ENCODE assay signal across 8 cellular contexts in genomic region chr2:231780123-231780908, GRCh38. TPM values are rescaled to one million over a fixed set of nuclear protein-coding genes. Genes with fewer than 3 reads are reported as not detected.
A peak's percentile ranks its signal among the peaks of the same experiment; 100 is the strongest.
DNase-seq lines count a peak whose midpoint lies in the region; ATAC-seq and TF ChIP-seq lines count a peak whose summit lies in the region.

No MANE protein-coding gene starts in this region.

- no peaks in the 10 kb centered on the region for H3K9me2 ChIP-seq in Loucy (replicated peaks; ENCODE audit: low read depth, low read length)

- peaks cover 18% of the 10 kb centered on the region for H4K20me1 ChIP-seq in Loucy (ENCODE audit: insufficient read depth, low read length, poor library complexity, severe bottlenecking)

- peak overlapping the region; percentile 90 to 98 for H3K27ac Mint-ChIP-seq in stimulated activated naive CD8-positive, alpha-beta T cell treated with anti-CD3 and anti-CD28 coated beads, Interleukin-15, amount 100 ng/mL, for 72 hours

- H3K4me1 Mint-ChIP-seq in stimulated activated naive CD8-positive, alpha-beta T cell treated with anti-CD3 and anti-CD28 coated beads, Interleukin-15, amount 100 ng/mL, for 72 hours = peaks cover 52% of the 10 kb centered on the region

- peak overlapping the region; percentile 97 to 100 for H3K4me3 Mint-ChIP-seq in stimulated activated naive CD8-positive, alpha-beta T cell treated with anti-CD3 and anti-CD28 coated beads, Interleukin-15, amount 100 ng/mL, for 72 hours

- ATAC-seq in stimulated activated naive CD8-positive, alpha-beta T cell treated with anti-CD3 and anti-CD28 coated beads, Interleukin-15, amount 100 ng/mL, for 72 hours = peak; percentile 41

- H3K9me3 Mint-ChIP-seq in stimulated activated naive CD8-positive, alpha-beta T cell treated with anti-CD3 and anti-CD28 coated beads, Interleukin-15, amount 100 ng/mL, for 72 hours = no peaks in the 10 kb centered on the region

- peak overlapping the region; percentile 91 for H3K4me2 ChIP-seq in Loucy (ENCODE audit: low read depth, low read length, poor library complexity, severe bottlenecking)

- H3K79me2 ChIP-seq in Loucy (ENCODE audit: insufficient read depth, low read length) = peaks cover 20% of the 10 kb centered on the region

- peak overlapping the region; percentile 73 for H3K9ac ChIP-seq in Loucy (ENCODE audit: low read depth, low read length, poor library complexity, severe bottlenecking)

- no peak for TF ChIP-seq CTCF in Loucy (conservative IDR thresholded peaks at IDR 0.05; ENCODE audit: low read length)

- no peaks in the 10 kb centered on the region for H3K9me3 ChIP-seq in Loucy (ENCODE audit: insufficient read depth, low read depth, low read length)

- H3K36me3 ChIP-seq in Loucy (ENCODE audit: insufficient read depth, low read length) = no peaks in the 10 kb centered on the region

- peak; percentile 15 for DNase-seq in activated T-cell treated with anti-CD3 and anti-CD28 coated beads for 48 hours (ENCODE audit: low read depth)
- no peak for DNase-seq in activated T-cell treated with anti-CD3 and anti-CD28 coated beads for 4 hours
- peak; percentile 65 for DNase-seq in astrocyte of the hippocampus (ENCODE audit: low read depth, low spot score)
- DNase-seq in kidney glomerular epithelial cell (lab: John Stamatoyannopoulos, UW) = peak; percentile 22
- DNase-seq in stimulated activated naive CD8-positive, alpha-beta T cell treated with anti-CD3 and anti-CD28 coated beads, Interleukin-15, amount 100 ng/mL, for 72 hours = peak; percentile 3 to 18
- DNase-seq in posterior vena cava (ENCODE audit: low spot score) = no peak
- no peak for DNase-seq in GM19238 (ENCODE audit: insufficient read length, low spot score)

- no peaks in the 10 kb centered on the region for H3F3A ChIP-seq in Loucy (ENCODE audit: low read depth)

- peaks cover 26% of the 10 kb centered on the region for H3K4me1 ChIP-seq in Loucy (ENCODE audit: insufficient read depth, low read length, poor library complexity, severe bottlenecking)

- intact Hi-C loops in posterior vena cava (cut with DNase I) = no loop called here

- no peaks in the 10 kb centered on the region for H3K27me3 ChIP-seq in Loucy (ENCODE audit: insufficient read depth, low read length, poor library complexity, severe bottlenecking)

- peak overlapping the region; percentile 91 for H3K4me3 ChIP-seq in Loucy (ENCODE audit: low read length, poor library complexity, severe bottlenecking)

- H2AFZ ChIP-seq in Loucy (ENCODE audit: low read length) = peak overlapping the region; percentile 96

- no peaks in the 10 kb centered on the region for H3K27me3 Mint-ChIP-seq in stimulated activated naive CD8-positive, alpha-beta T cell treated with anti-CD3 and anti-CD28 coated beads, Interleukin-15, amount 100 ng/mL, for 72 hours

RNA-seq across cellular contexts. Expression of gene PDE6D, which starts 0.8 kb away (rescaled TPM):
- 10 to 100 TPM; 21.4 to 22.0 TPM for total RNA-seq in posterior vena cava

RNA-seq across cellular contexts. Expression of gene COPS7B, which starts 5.9 kb away (rescaled TPM):
- 10 to 100 TPM; 20.6 to 24.6 TPM for total RNA-seq in posterior vena cava

Comparison
In these comparisons a context has a peak if more than half of its experiments do, and no peak if none do; other contexts are left out.
1. DNase-seq: peak in activated T-cell treated with anti-CD3 and anti-CD28 coated beads for 48 hours (single experiment), astrocyte of the hippocampus (single experiment), kidney glomerular epithelial cell (single experiment) and stimulated activated naive CD8-positive, alpha-beta T cell treated with anti-CD3 and anti-CD28 coated beads, Interleukin-15, amount 100 ng/mL, for 72 hours (2 of 2); none in activated T-cell treated with anti-CD3 and anti-CD28 coated beads for 4 hours (single experiment), posterior vena cava (single experiment) and GM19238 (single experiment).